In the genomic region with DNA sequence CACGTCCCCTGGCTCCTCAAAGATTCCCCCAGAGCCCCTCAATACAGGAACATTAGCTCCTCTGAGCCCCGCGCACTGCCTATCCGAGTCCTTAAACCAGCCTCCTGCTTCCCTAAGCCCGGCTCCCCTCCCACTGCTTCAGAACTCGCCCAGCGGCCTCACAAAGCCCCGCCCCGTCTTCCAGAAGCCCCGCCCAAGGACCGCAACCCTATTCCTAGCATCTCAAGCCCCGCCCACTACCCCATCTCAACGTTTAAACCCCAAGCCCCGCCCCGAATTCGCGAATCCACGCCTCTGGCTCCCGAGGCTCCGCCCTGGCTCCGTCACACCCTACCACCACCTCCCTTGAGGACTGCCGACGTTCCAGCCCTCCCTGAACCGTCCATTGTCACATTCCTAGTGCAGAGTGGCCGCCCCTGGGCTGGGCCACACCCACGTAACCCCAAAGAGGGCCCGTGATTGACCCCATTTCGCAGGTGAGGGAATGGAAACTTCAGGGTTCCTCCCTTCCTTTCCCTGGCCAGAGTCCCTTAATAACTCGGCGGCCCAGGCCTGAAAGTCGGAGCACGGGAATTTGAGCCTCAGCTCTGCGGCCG, we compare ENCODE assay signal across 8 cellular contexts. TPM values are rescaled to one million over a fixed set of nuclear protein-coding genes. Genes with fewer than 3 reads are reported as not detected.
A peak's percentile ranks its signal among the peaks of the same experiment; 100 is the strongest.
DNase-seq lines count a peak whose midpoint lies in the region; ATAC-seq, FAIRE-seq and TF ChIP-seq lines count a peak whose summit lies in the region.

No MANE protein-coding gene starts in this region.

- TF ChIP-seq EP300 in HepG2 (IDR thresholded peaks at IDR 0.05; ENCODE audit: low read depth in 2 of 2, low read length in 2 of 2) (no peak), HepG2 (CRISPR knock-in tag; IDR thresholded peaks at IDR 0.05; ENCODE audit: borderline replicate concordance) (no peak)

- peak overlapping the region; percentile 80 for H3K4me2 ChIP-seq in HepG2 (ENCODE audit: low read depth, low read length)

- 1% methylated on average over 22 of the region's 34 CpGs for WGBS in HepG2 (ENCODE audit: low lambda C conversion rate)

- CTCF ChIA-PET in BJ (lab: Yijun Ruan, JAX): interaction anchor here (1.0 to 4.2 kb wide), 6 partner anchors 8 to 71 kb away, joined by 3 to 14 read pairs (median 4); no protein-coding TSS in a partner anchor
- CTCF ChIA-PET in HepG2 (lab: Yijun Ruan, JAX; ENCODE audit: low intra/inter-chr PET ratio, low total read pairs): no interaction called here

- intact Hi-C loops in HepG2 (cut with micrococcal nuclease; ENCODE audit: unreplicated experiment): loop anchor here (1.0 to 5.0 kb wide), 4 partner anchors 40 to 170 kb away; a partner anchor contains a TSS

- H4K20me1 ChIP-seq in HepG2 (ENCODE audit: insufficient read depth, low read length): peaks cover 26% of the 10 kb centered on the region

- POLR2A ChIA-PET in BJ (lab: Charles Lee) (interaction anchor here (0.6 kb wide), 1 partner anchor 12 kb away, joined by 5 read pairs; no protein-coding TSS in a partner anchor), HepG2 (lab: Yijun Ruan, JAX) (interaction anchor here (1.1 to 1.5 kb wide), 2 partner anchors 41 to 49 kb away, joined by 5 read pairs; no protein-coding TSS in a partner anchor)

- peaks cover 72% of the 10 kb centered on the region for H3K4me1 ChIP-seq in HepG2 (ENCODE audit: insufficient read depth, low read length)

- no peaks in the 10 kb centered on the region for H3K9me3 ChIP-seq in HepG2 (ENCODE audit: low read length)

- H3K36me3 ChIP-seq in BJ (ENCODE audit: control insufficient read depth, insufficient read depth, low read length) (no peaks in the 10 kb centered on the region), HepG2 (replicated peaks in 1 of 2; ENCODE audit: control insufficient read depth in 1 of 2, insufficient read depth in 2 of 2, low read length in 2 of 2) (no peaks in the 10 kb centered on the region)

- TF ChIP-seq POLR2A in HepG2 (IDR thresholded peaks at IDR 0.05; ENCODE audit: insufficient read depth in 1 of 2, low read depth in 2 of 2, low read length in 2 of 2): peak; percentile 62 to 68; a peak in 3 of 4 replicates

- in situ Hi-C loops in HepG2 (cut with HindIII; ENCODE audit: extremely low pct_ligation_motif_present, low pct_unique_long_range_greater_than_20kb): no loop called here

- peak overlapping the region; percentile 98 for H3K4me3 ChIP-seq in BJ (ENCODE audit: low read depth, low read length)
- peak overlapping the region; percentile 63 to 96 (median 91) for H3K4me3 ChIP-seq in HepG2 (replicated peaks in 1 of 3; ENCODE audit: insufficient read depth in 1 of 3, low read depth in 2 of 3, low read length in 3 of 3)

- DNase-seq in BJ (ENCODE audit: low read depth) (peak; percentile 84), NCI-H69 (lab: John Stamatoyannopoulos, UW) (peak; percentile 99), dermis blood vessel endothelial cell (peak; percentile 99), HepG2 (ENCODE audit: low spot score) (peak; percentile 95)
- peak; percentile 98 to 99 for DNase-seq in activated CD4-positive, alpha-beta T cell treated with anti-CD3 and anti-CD28 coated beads, Interleukin-2, amount 50 U/mL, for 4 hours
- DNase-seq in stimulated activated CD4-positive, alpha-beta T cell treated with anti-CD3 and anti-CD28 coated beads, Interleukin-4, amount 100 ng/mL, for 1 hour: peak; percentile 97

- TF ChIP-seq CTCF in BJ (IDR thresholded peaks at IDR 0.05; ENCODE audit: insufficient read depth, low read depth, low read length) (no peak), HepG2 (CRISPR knock-in tag; IDR thresholded peaks at IDR 0.05) (no peak)

- TF ChIP-seq RAD21 in HepG2 (CRISPR knock-in tag; IDR thresholded peaks at IDR 0.05): peak; percentile 15; the same call in 1 of the 2 replicates

- H3K27ac ChIP-seq in HepG2 (ENCODE audit: extremely low read length, insufficient read depth, low read length): peak overlapping the region; percentile 95

- ATAC-seq in GM19372 (IDR thresholded peaks at IDR 0.05; ENCODE audit: low read depth, unreplicated experiment): peak; percentile 45
- ATAC-seq in HG03521 (IDR thresholded peaks at IDR 0.05; ENCODE audit: unreplicated experiment): peak; percentile 59
- ATAC-seq in HepG2: peak; percentile 82

- H2AFZ ChIP-seq in HepG2 (ENCODE audit: low read length): no peak overlapping the region

- peak; percentile 79 for FAIRE-seq in HepG2 (lab: Jason Lieb, UNC)

- no TSS peak for BruUV-seq in HepG2 (replicated peaks; lab: Mats Ljungman, UMichigan)

- H3K27me3 ChIP-seq in BJ (ENCODE audit: control insufficient read depth, insufficient read depth, low read length) (no peaks in the 10 kb centered on the region), HepG2 (ENCODE audit: control insufficient read depth in 1 of 2, insufficient read depth in 2 of 2, low read length in 2 of 2) (no peaks in the 10 kb centered on the region; a peak in 1 of 5 replicates)

- H3K9ac ChIP-seq in HepG2 (ENCODE audit: insufficient read depth, low read depth, low read length): peak overlapping the region; percentile 94

- H3K79me2 ChIP-seq in HepG2 (ENCODE audit: insufficient read depth, low read length): peaks cover 37% of the 10 kb centered on the region

TF ChIP-seq in HepG2, 621 proteins besides CTCF, POLR2A, EP300 and RAD21 (continues in another document):
- no peak for TF ChIP-seq EED (CRISPR knock-in tag; IDR thresholded peaks at IDR 0.05)
- TF ChIP-seq ZNF33B (CRISPR knock-in tag; IDR thresholded peaks at IDR 0.05): no peak
- no peak for TF ChIP-seq CHCHD3 (CRISPR knock-in tag; IDR thresholded peaks at IDR 0.05)
- TF ChIP-seq, protein P1, sequence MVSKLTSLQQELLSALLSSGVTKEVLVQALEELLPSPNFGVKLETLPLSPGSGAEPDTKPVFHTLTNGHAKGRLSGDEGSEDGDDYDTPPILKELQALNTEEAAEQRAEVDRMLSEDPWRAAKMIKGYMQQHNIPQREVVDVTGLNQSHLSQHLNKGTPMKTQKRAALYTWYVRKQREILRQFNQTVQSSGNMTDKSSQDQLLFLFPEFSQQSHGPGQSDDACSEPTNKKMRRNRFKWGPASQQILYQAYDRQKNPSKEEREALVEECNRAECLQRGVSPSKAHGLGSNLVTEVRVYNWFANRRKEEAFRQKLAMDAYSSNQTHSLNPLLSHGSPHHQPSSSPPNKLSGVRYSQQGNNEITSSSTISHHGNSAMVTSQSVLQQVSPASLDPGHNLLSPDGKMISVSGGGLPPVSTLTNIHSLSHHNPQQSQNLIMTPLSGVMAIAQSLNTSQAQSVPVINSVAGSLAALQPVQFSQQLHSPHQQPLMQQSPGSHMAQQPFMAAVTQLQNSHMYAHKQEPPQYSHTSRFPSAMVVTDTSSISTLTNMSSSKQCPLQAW (CRISPR knock-in tag; IDR thresholded peaks at IDR 0.05): peak; percentile 20; the same call in 1 of the 2 replicates
- 0 out of 2 replicates have a peak, but pooled peaks have one; percentile 38 for TF ChIP-seq ZFP90 (CRISPR knock-in tag; IDR thresholded peaks at IDR 0.05; ENCODE audit: borderline replicate concordance)

RNA-seq across cellular contexts. Expression of a gene that starts 0.6 kb away (rescaled TPM):
- 416 and 532 TPM in 2 replicates for polyA plus RNA-seq in BJ (2011; rRNA removed)
- 691 and 787 TPM in 2 replicates for polyA minus RNA-seq in BJ (2011; rRNA and poly(A)+ RNA removed)
- 131 and 213 TPM in 2 replicates for total RNA-seq in dermis blood vessel endothelial cell
- 73.7 and 128 TPM in 2 replicates for total RNA-seq in HepG2 (2016; rRNA removed; fragmentation: Illumina TruSeq; extraction: Trizol)
- total RNA-seq in HepG2 (2016; cell fraction: cytosol; rRNA removed; fragmentation: Illumina TruSeq; extraction: Trizol; ENCODE audit: low read depth): 21.0 and 28.0 TPM in 2 replicates
- total RNA-seq in HepG2 (2016; cell fraction: insoluble cytoplasmic fraction; rRNA removed; fragmentation: Illumina TruSeq; extraction: Trizol): 70.7 and 135 TPM in 2 replicates
- total RNA-seq in HepG2 (2016; cell fraction: membrane; rRNA removed; fragmentation: Illumina TruSeq; extraction: Trizol): 29.9 and 30.4 TPM in 2 replicates
- 66.4 and 67.4 TPM in 2 replicates for total RNA-seq in HepG2 (2016; cell fraction: nucleus; rRNA removed; fragmentation: Illumina TruSeq; extraction: Trizol)
- 116 and 131 TPM in 2 replicates for polyA plus RNA-seq in HepG2 (2011; rRNA removed)
- polyA plus RNA-seq in HepG2 (2011; cell fraction: cytosol; rRNA removed): 95.2 and 104 TPM in 2 replicates
- 66.8 and 86.4 TPM in 2 replicates for polyA plus RNA-seq in HepG2 (2011; cell fraction: nucleus; rRNA removed)
- 68.8 and 74.2 TPM in 2 replicates for polyA plus RNA-seq in HepG2 (2012)
- 5.3 and 6.6 TPM in 2 replicates for polyA plus RNA-seq in HepG2 (2016; cell fraction: cytosol; fragmentation: Illumina TruSeq; extraction: Trizol; ENCODE audit: low read depth)
- polyA plus RNA-seq in HepG2 (2016; cell fraction: insoluble cytoplasmic fraction; fragmentation: Illumina TruSeq; extraction: Trizol; ENCODE audit: low read depth): 202 and 219 TPM in 2 replicates
- 17.3 and 18.7 TPM in 2 replicates for polyA plus RNA-seq in HepG2 (2016; cell fraction: membrane; fragmentation: Illumina TruSeq; extraction: Trizol; ENCODE audit: low read depth)
- polyA plus RNA-seq in HepG2 (2016; cell fraction: nucleus; fragmentation: Illumina TruSeq; extraction: Trizol; ENCODE audit: insufficient read depth, low read depth): 93.1 and 94.0 TPM in 2 replicates
- 321 and 493 TPM in 2 replicates for polyA minus RNA-seq in HepG2 (2011; rRNA and poly(A)+ RNA removed; ENCODE audit: low replicate concordance)
- 108 and 148 TPM in 2 replicates for polyA minus RNA-seq in HepG2 (2011; cell fraction: cytosol; rRNA and poly(A)+ RNA removed)
- 132 and 144 TPM in 2 replicates for polyA minus RNA-seq in HepG2 (2011; cell fraction: nucleus; rRNA and poly(A)+ RNA removed)

Comparison
In these comparisons a context has a peak if more than half of its experiments do, and no peak if none do; other contexts are left out.
1. Peak in every context shown above with its lines: DNase-seq, ATAC-seq, H3K4me3 ChIP-seq and H3K27ac ChIP-seq.